ENCODE assay signal across 36 cellular contexts in genomic region chr5:52409835-52410234, GRCh38.
"Had no signal": no experiment of that assay in that cellular context is flagged by ENCODE, and none has a peak within 500 bp of the region (broad histone marks: within the 10 kb centered on the region; RNA-seq: fewer than 3 reads in every experiment).

No MANE protein-coding gene starts in this region.

- H3K27ac ChIP-seq: adrenal gland, body of pancreas, brain microvascular endothelial cell, breast epithelium, cardiac muscle cell had no signal

- H3K4me1 Mint-ChIP-seq: activated naive CD4-positive, alpha-beta T cell treated with anti-CD3 and anti-CD28 coated beads, Interleukin-2, amount 10 ng/mL, durations not matched to agents 7 days and 5 days; activated naive CD4-positive, alpha-beta T cell treated with anti-CD3 and anti-CD28 coated beads, Interleukin-2, amount 50 U/mL, for 24 hours; activated naive CD8-positive, alpha-beta T cell treated with anti-CD3 and anti-CD28 coated beads for 36 hours; activated naive CD8-positive, alpha-beta T cell treated with anti-CD3 and anti-CD28 coated beads, Interleukin-2, amount 10 ng/mL, durations not matched to agents 7 days and 5 days; activated naive CD8-positive, alpha-beta T cell treated with anti-CD3 and anti-CD28 coated beads, Interleukin-2, amount 50 U/mL, for 24 hours; activated T-helper 17 cell treated with anti-CD3 and anti-CD28 coated beads, Interleukin-2, amount 50 U/mL, for 72 hours; brain; central memory CD8-positive, alpha-beta T cell had no signal

- H3K4me3 Mint-ChIP-seq: activated naive CD4-positive, alpha-beta T cell treated with anti-CD3 and anti-CD28 coated beads for 36 hours; activated naive CD4-positive, alpha-beta T cell treated with anti-CD3 and anti-CD28 coated beads, Interleukin-2, amount 10 ng/mL, durations not matched to agents 7 days and 5 days; activated naive CD4-positive, alpha-beta T cell treated with anti-CD3 and anti-CD28 coated beads, Interleukin-2, amount 50 U/mL, for 24 hours; activated naive CD8-positive, alpha-beta T cell; activated naive CD8-positive, alpha-beta T cell treated with anti-CD3 and anti-CD28 coated beads for 36 hours; activated naive CD8-positive, alpha-beta T cell treated with anti-CD3 and anti-CD28 coated beads, Interleukin-2, amount 10 ng/mL, durations not matched to agents 7 days and 5 days; activated naive CD8-positive, alpha-beta T cell treated with anti-CD3 and anti-CD28 coated beads, Interleukin-2, amount 50 U/mL, for 24 hours; activated T-cell treated with anti-CD3 and anti-CD28 coated beads, Interleukin-2, amount 50 U/mL, for 24 hours; activated T-cell treated with anti-CD3 and anti-CD28 coated beads, Interleukin-2, amount 50 U/mL, for 4 hours; activated T-cell treated with anti-CD3 and anti-CD28 coated beads, Interleukin-2, amount 50 U/mL, for 72 hours; activated T-helper 1 cell treated with anti-CD3 and anti-CD28 coated beads, Interleukin-12 subunit alpha, Interleukin-12 subunit beta, Interleukin-2, Interleukin-4 antibody, amounts not matched to agents 30 ng/mL and 10 ng/mL and 1 ng/mL, durations not matched to agents 14 hours and 24 hours and 36 hours; activated T-helper 17 cell treated with anti-CD3 and anti-CD28 coated beads, Interleukin-2, amount 50 U/mL, for 72 hours; brain; central memory CD8-positive, alpha-beta T cell had no signal

- H3K9me3 ChIP-seq: adrenal gland, body of pancreas, breast epithelium had no signal

- H3K4me3 ChIP-seq: adrenal gland, body of pancreas, breast epithelium, cardiac muscle cell had no signal

- H3K27ac Mint-ChIP-seq: activated naive CD4-positive, alpha-beta T cell treated with anti-CD3 and anti-CD28 coated beads for 36 hours; activated naive CD4-positive, alpha-beta T cell treated with anti-CD3 and anti-CD28 coated beads, Interleukin-2, amount 10 ng/mL, durations not matched to agents 7 days and 5 days; activated naive CD4-positive, alpha-beta T cell treated with anti-CD3 and anti-CD28 coated beads, Interleukin-2, amount 50 U/mL, for 24 hours; activated naive CD4-positive, alpha-beta T cell treated with anti-CD3 and anti-CD28 coated beads, Interleukin-2, amount 50 U/mL, for 72 hours; activated naive CD8-positive, alpha-beta T cell; activated naive CD8-positive, alpha-beta T cell treated with anti-CD3 and anti-CD28 coated beads for 36 hours; activated naive CD8-positive, alpha-beta T cell treated with anti-CD3 and anti-CD28 coated beads, Interleukin-2, amount 10 ng/mL, durations not matched to agents 7 days and 5 days; activated naive CD8-positive, alpha-beta T cell treated with anti-CD3 and anti-CD28 coated beads, Interleukin-2, amount 50 U/mL, for 24 hours; activated T-cell treated with anti-CD3 and anti-CD28 coated beads, Interleukin-2, amount 50 U/mL, for 24 hours; activated T-cell treated with anti-CD3 and anti-CD28 coated beads, Interleukin-2, amount 50 U/mL, for 72 hours; activated T-helper 1 cell treated with anti-CD3 and anti-CD28 coated beads, Interleukin-12 subunit alpha, Interleukin-12 subunit beta, Interleukin-2, Interleukin-4 antibody, amounts not matched to agents 30 ng/mL and 10 ng/mL and 1 ng/mL, durations not matched to agents 14 hours and 24 hours and 36 hours; activated T-helper 17 cell treated with anti-CD3 and anti-CD28 coated beads, Interleukin-2, amount 50 U/mL, for 72 hours; activated T-helper 2 cell treated with anti-CD3 and anti-CD28 coated beads, Interferon-gamma antibody, Interleukin-2, Interleukin-4, amounts not matched to agents 10 μg/mL and 5 μg/mL and 100 μg/mL, durations not matched to agents 14 hours and 24 hours and 36 hours; brain had no signal

- H3K9me3 Mint-ChIP-seq: activated naive CD4-positive, alpha-beta T cell treated with anti-CD3 and anti-CD28 coated beads for 36 hours; activated naive CD4-positive, alpha-beta T cell treated with anti-CD3 and anti-CD28 coated beads, Interleukin-2, amount 10 ng/mL, durations not matched to agents 7 days and 5 days; activated naive CD4-positive, alpha-beta T cell treated with anti-CD3 and anti-CD28 coated beads, Interleukin-2, amount 50 U/mL, for 24 hours; activated naive CD4-positive, alpha-beta T cell treated with anti-CD3 and anti-CD28 coated beads, Interleukin-2, amount 50 U/mL, for 72 hours; activated naive CD8-positive, alpha-beta T cell treated with anti-CD3 and anti-CD28 coated beads for 36 hours; activated naive CD8-positive, alpha-beta T cell treated with anti-CD3 and anti-CD28 coated beads, Interleukin-2, amount 10 ng/mL, durations not matched to agents 7 days and 5 days; activated naive CD8-positive, alpha-beta T cell treated with anti-CD3 and anti-CD28 coated beads, Interleukin-2, amount 50 U/mL, for 24 hours; activated T-cell treated with anti-CD3 and anti-CD28 coated beads, Interleukin-2, amount 50 U/mL, for 24 hours; activated T-cell treated with anti-CD3 and anti-CD28 coated beads, Interleukin-2, amount 50 U/mL, for 4 hours; activated T-helper 1 cell treated with anti-CD3 and anti-CD28 coated beads, Interleukin-12 subunit alpha, Interleukin-12 subunit beta, Interleukin-2, Interleukin-4 antibody, amounts not matched to agents 30 ng/mL and 10 ng/mL and 1 ng/mL, durations not matched to agents 14 hours and 24 hours and 36 hours; activated T-helper 17 cell treated with anti-CD3 and anti-CD28 coated beads, Interleukin-2, amount 50 U/mL, for 72 hours; activated T-helper 2 cell treated with anti-CD3 and anti-CD28 coated beads, Interferon-gamma antibody, Interleukin-2, Interleukin-4, amounts not matched to agents 10 μg/mL and 5 μg/mL and 100 μg/mL, durations not matched to agents 14 hours and 24 hours and 36 hours; brain; central memory CD8-positive, alpha-beta T cell had no signal

- ATAC-seq: activated naive CD4-positive, alpha-beta T cell treated with anti-CD3 and anti-CD28 coated beads, Interleukin-2, amount 50 U/mL, for 72 hours; activated naive CD8-positive, alpha-beta T cell treated with anti-CD3 and anti-CD28 coated beads, Interleukin-2, amount 50 U/mL, for 24 hours; activated T-cell treated with anti-CD3 and anti-CD28 coated beads, Interleukin-2, amount 50 U/mL, for 4 hours; activated T-cell treated with anti-CD3 and anti-CD28 coated beads, Interleukin-2, amount 50 U/mL, for 72 hours; activated T-helper 17 cell treated with anti-CD3 and anti-CD28 coated beads, Interleukin-2, amount 50 U/mL, for 72 hours; body of pancreas had no signal

- DNase-seq: activated effector memory CD4-positive, alpha-beta T cell treated with anti-CD3 and anti-CD28 coated beads, Interleukin-2, amount 50 U/mL, for 16 hours; activated effector memory CD4-positive, alpha-beta T cell treated with Interleukin-2 at 50 U/mL for 16 hours; activated gamma-delta T cell; activated gamma-delta T cell treated with Interleukin-2 at 50 U/mL for 16 hours; activated naive CD4-positive, alpha-beta T cell; activated naive CD4-positive, alpha-beta T cell treated with anti-CD3 and anti-CD28 coated beads for 36 hours; activated naive CD4-positive, alpha-beta T cell treated with anti-CD3 and anti-CD28 coated beads, Interleukin-2, amount 10 ng/mL, durations not matched to agents 7 days and 5 days; activated naive CD4-positive, alpha-beta T cell treated with anti-CD3 and anti-CD28 coated beads, Interleukin-2, amount 50 U/mL, for 16 hours; activated naive CD4-positive, alpha-beta T cell treated with Interleukin-2 at 50 U/mL for 16 hours; activated naive CD8-positive, alpha-beta T cell treated with anti-CD3 and anti-CD28 coated beads for 36 hours; activated naive CD8-positive, alpha-beta T cell treated with anti-CD3 and anti-CD28 coated beads, Interleukin-2, amount 10 ng/mL, durations not matched to agents 7 days and 5 days; activated naive CD8-positive, alpha-beta T cell treated with anti-CD3 and anti-CD28 coated beads, Interleukin-2, amount 50 U/mL, for 24 hours; activated T-cell treated with anti-CD3 and anti-CD28 coated beads, Interleukin-2, amount 50 U/mL, for 1 hour; activated T-cell treated with anti-CD3 and anti-CD28 coated beads, Interleukin-2, amount 50 U/mL, for 24 hours; activated T-cell treated with anti-CD3 and anti-CD28 coated beads, Interleukin-2, amount 50 U/mL, for 4 hours; activated T-cell treated with anti-CD3 and anti-CD28 coated beads, Interleukin-2, amount 50 U/mL, for 48 hours; activated T-cell treated with anti-CD3 and anti-CD28 coated beads, Interleukin-2, amount 50 U/mL, for 72 hours; adrenal gland; amniotic stem cell; anterior cingulate cortex; aorta; body of pancreas; brain microvascular endothelial cell; caudate nucleus; central memory CD4-positive, alpha-beta T cell; cerebellar nuclear complex had no signal

- H3K27me3 Mint-ChIP-seq: activated naive CD4-positive, alpha-beta T cell treated with anti-CD3 and anti-CD28 coated beads, Interleukin-2, amount 10 ng/mL, durations not matched to agents 7 days and 5 days; activated naive CD4-positive, alpha-beta T cell treated with anti-CD3 and anti-CD28 coated beads, Interleukin-2, amount 50 U/mL, for 24 hours; activated naive CD8-positive, alpha-beta T cell; activated naive CD8-positive, alpha-beta T cell treated with anti-CD3 and anti-CD28 coated beads for 36 hours; activated naive CD8-positive, alpha-beta T cell treated with anti-CD3 and anti-CD28 coated beads, Interleukin-2, amount 10 ng/mL, durations not matched to agents 7 days and 5 days; activated naive CD8-positive, alpha-beta T cell treated with anti-CD3 and anti-CD28 coated beads, Interleukin-2, amount 50 U/mL, for 24 hours; activated T-cell treated with anti-CD3 and anti-CD28 coated beads, Interleukin-2, amount 50 U/mL, for 24 hours; activated T-helper 17 cell treated with anti-CD3 and anti-CD28 coated beads, Interleukin-2, amount 50 U/mL, for 72 hours; brain; central memory CD8-positive, alpha-beta T cell had no signal

- H3K36me3 Mint-ChIP-seq: activated naive CD4-positive, alpha-beta T cell treated with anti-CD3 and anti-CD28 coated beads, Interleukin-2, amount 10 ng/mL, durations not matched to agents 7 days and 5 days; activated naive CD4-positive, alpha-beta T cell treated with anti-CD3 and anti-CD28 coated beads, Interleukin-2, amount 50 U/mL, for 24 hours; activated naive CD4-positive, alpha-beta T cell treated with anti-CD3 and anti-CD28 coated beads, Interleukin-2, amount 50 U/mL, for 72 hours; activated naive CD8-positive, alpha-beta T cell; activated naive CD8-positive, alpha-beta T cell treated with anti-CD3 and anti-CD28 coated beads for 36 hours; activated naive CD8-positive, alpha-beta T cell treated with anti-CD3 and anti-CD28 coated beads, Interleukin-2, amount 10 ng/mL, durations not matched to agents 7 days and 5 days; brain had no signal

- H3K36me3 ChIP-seq: adrenal gland, brain microvascular endothelial cell, breast epithelium, cardiac muscle cell had no signal

- H3K27me3 ChIP-seq: adrenal gland, body of pancreas, brain microvascular endothelial cell, breast epithelium, cardiac muscle cell had no signal

- H3K4me1 ChIP-seq: adrenal gland, body of pancreas, breast epithelium had no signal
